ENCODE assay signal across 16 cellular contexts in genomic region chr14:73293782-73294781, GRCh38.
"Had no signal": no experiment of that assay in that cellular context is flagged by ENCODE, and none has a peak within 500 bp of the region (broad histone marks: within the 10 kb centered on the region; RNA-seq: fewer than 3 reads in every experiment).

No MANE protein-coding gene starts in this region.

- H3K9me3 Mint-ChIP-seq: activated naive CD8-positive, alpha-beta T cell treated with anti-CD3 and anti-CD28 coated beads, Interleukin-2, amount 10 ng/mL, durations not matched to agents 7 days and 5 days; activated T-helper 1 cell treated with anti-CD3 and anti-CD28 coated beads, Interleukin-12 subunit alpha, Interleukin-12 subunit beta, Interleukin-2, Interleukin-4 antibody, amounts not matched to agents 30 ng/mL and 10 ng/mL and 1 ng/mL, durations not matched to agents 14 hours and 24 hours and 36 hours; brain; mesothelial cell of epicardium; nephron had no signal

- H3K27ac Mint-ChIP-seq: activated naive CD8-positive, alpha-beta T cell treated with anti-CD3 and anti-CD28 coated beads, Interleukin-2, amount 10 ng/mL, durations not matched to agents 7 days and 5 days; activated T-helper 1 cell treated with anti-CD3 and anti-CD28 coated beads, Interleukin-12 subunit alpha, Interleukin-12 subunit beta, Interleukin-2, Interleukin-4 antibody, amounts not matched to agents 30 ng/mL and 10 ng/mL and 1 ng/mL, durations not matched to agents 14 hours and 24 hours and 36 hours; brain; mesothelial cell of epicardium; nephron had no signal

- H3K4me3 ChIP-seq: dorsolateral prefrontal cortex, gastrocnemius medialis, left lung, suprapubic skin, transverse colon had no signal

- H3K27me3 Mint-ChIP-seq: activated naive CD8-positive, alpha-beta T cell treated with anti-CD3 and anti-CD28 coated beads, Interleukin-2, amount 10 ng/mL, durations not matched to agents 7 days and 5 days; brain had no signal

- ATAC-seq: gastrocnemius medialis; stimulated activated naive CD8-positive, alpha-beta T cell treated with anti-CD3 and anti-CD28 coated beads, Interleukin-15, Interleukin-2, amounts not matched to agents 100 U/mL and 50 U/mL, for 24 hours had no signal

- DNase-seq: activated CD4-positive, alpha-beta T cell treated with anti-CD3 and anti-CD28 coated beads, Interleukin-2, amount 50 U/mL, for 48 hours; activated naive CD4-positive, alpha-beta T cell treated with Interleukin-2 at 50 U/mL for 16 hours; activated naive CD8-positive, alpha-beta T cell treated with anti-CD3 and anti-CD28 coated beads, Interleukin-2, amount 10 ng/mL, durations not matched to agents 7 days and 5 days; activated T-cell treated with anti-CD3 and anti-CD28 coated beads for 4 hours; dorsolateral prefrontal cortex; gastrocnemius medialis; left lung; stimulated activated CD4-positive, alpha-beta T cell treated with anti-CD3 and anti-CD28 coated beads, Interleukin-12 subunit alpha, Interleukin-12 subunit beta, amount 100 ng/mL, for 4 hours; stimulated activated CD4-positive, alpha-beta T cell treated with anti-CD3 and anti-CD28 coated beads, Interleukin-1b, Interleukin-23, amount 100 ng/mL, for 48 hours; stimulated activated naive CD8-positive, alpha-beta T cell treated with anti-CD3 and anti-CD28 coated beads, Interleukin-15, Interleukin-2, amounts not matched to agents 100 U/mL and 50 U/mL, for 24 hours; transverse colon had no signal

- H3K4me1 ChIP-seq: gastrocnemius medialis, left lung, suprapubic skin had no signal

- H3K4me1 Mint-ChIP-seq: brain, mesothelial cell of epicardium, nephron had no signal

- H3K27me3 ChIP-seq: dorsolateral prefrontal cortex, gastrocnemius medialis, left lung, suprapubic skin, transverse colon had no signal

- H3K27ac ChIP-seq: gastrocnemius medialis, left lung, suprapubic skin, transverse colon had no signal

- H3K9me3 ChIP-seq: gastrocnemius medialis, left lung, suprapubic skin, transverse colon had no signal

- H3K4me3 Mint-ChIP-seq: activated naive CD8-positive, alpha-beta T cell treated with anti-CD3 and anti-CD28 coated beads, Interleukin-2, amount 10 ng/mL, durations not matched to agents 7 days and 5 days; activated T-helper 1 cell treated with anti-CD3 and anti-CD28 coated beads, Interleukin-12 subunit alpha, Interleukin-12 subunit beta, Interleukin-2, Interleukin-4 antibody, amounts not matched to agents 30 ng/mL and 10 ng/mL and 1 ng/mL, durations not matched to agents 14 hours and 24 hours and 36 hours; brain; mesothelial cell of epicardium; nephron had no signal
